Comparison of ENCODE assay signal across 7 cellular contexts in the genomic region with DNA sequence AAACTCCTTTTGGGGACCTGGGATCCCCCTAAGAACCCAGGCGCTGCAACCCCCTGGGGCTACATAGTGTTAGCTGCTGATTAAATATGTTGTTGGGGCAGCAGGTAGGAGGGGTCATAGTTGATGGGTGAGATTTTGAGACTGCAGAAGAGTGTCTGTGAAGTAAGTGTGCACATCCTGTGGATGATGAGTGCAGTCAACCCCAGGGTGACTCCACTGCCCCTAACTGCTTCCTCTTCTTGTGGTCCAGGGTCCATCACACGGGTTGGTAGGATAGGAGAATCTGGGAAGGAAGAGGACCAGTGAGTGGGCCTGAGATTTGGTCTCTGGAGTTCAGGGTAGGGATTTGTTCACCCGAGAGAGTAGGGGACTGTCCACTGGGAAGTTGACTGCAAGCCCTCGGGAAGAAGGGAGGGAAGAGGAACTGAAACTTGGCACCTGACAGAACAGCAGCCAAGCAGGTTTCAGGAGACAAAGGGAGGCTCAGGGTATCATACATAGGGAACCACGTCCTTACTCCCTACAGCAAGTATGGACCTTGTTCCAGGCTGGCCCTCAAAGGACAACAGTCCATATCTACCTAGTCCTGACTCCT. TPM values are rescaled to one million over a fixed set of nuclear protein-coding genes. Genes with fewer than 3 reads are reported as not detected.
A peak's percentile ranks its signal among the peaks of the same experiment; 100 is the strongest.
DNase-seq lines count a peak whose midpoint lies in the region; TF ChIP-seq lines count a peak whose summit lies in the region.

No MANE protein-coding gene starts in this region.

- H3K27me3 ChIP-seq in H7 (ENCODE audit: control insufficient read depth, insufficient read depth, low read length) (no peaks in the 10 kb centered on the region), SJSA1 (replicated peaks) (no peaks in the 10 kb centered on the region), fibroblast of lung (ENCODE audit: control insufficient read depth, insufficient read depth, low read length) (no peaks in the 10 kb centered on the region), spleen (replicated peaks in 1 of 7) (peaks cover 0 to 40% (median 0%) of the 10 kb centered on the region in 7 donors)

- no peaks in the 10 kb centered on the region for H3K9me3 ChIP-seq in SJSA1 (replicated peaks)
- no peaks in the 10 kb centered on the region for H3K9me3 ChIP-seq in fibroblast of lung (ENCODE audit: control insufficient read depth, insufficient read depth, low read depth, low read length)
- no peaks in the 10 kb centered on the region for H3K9me3 ChIP-seq in spleen

- H4K20me1 ChIP-seq in fibroblast of lung (ENCODE audit: control insufficient read depth, extremely low read depth, insufficient read depth, low read length), result no peaks in the 10 kb centered on the region

- H3K27ac ChIP-seq in SJSA1 (no peak overlapping the region), fibroblast of lung (ENCODE audit: insufficient read depth, low read length) (no peak overlapping the region), spleen (peak overlapping the region in 6 of 8 donors; percentile 48 to 84 (median 62))

- peak overlapping the region; percentile 45; the same call in 1 of the 2 replicates for H3K4me3 ChIP-seq in H7 (ENCODE audit: insufficient read depth, low read depth, low read length)
- H3K4me3 ChIP-seq in SJSA1, result peak overlapping the region; percentile 60
- H3K4me3 ChIP-seq in fibroblast of lung (replicated peaks in 1 of 4; ENCODE audit: control extremely low read depth in 1 of 4, insufficient read depth in 1 of 4, low read depth in 3 of 4, low read length in 4 of 4), result peak overlapping the region; percentile 51 to 62 (median 53)
- peak overlapping the region in 5 of 8 donors; percentile 42 to 76 (median 49) for H3K4me3 ChIP-seq in spleen

- no peak for TF ChIP-seq CTCF in fibroblast of lung (conservative IDR thresholded peaks at IDR 0.05 in 1 of 2, IDR thresholded peaks at IDR 0.05 in 1 of 2; ENCODE audit: low read depth in 1 of 2, low read length in 2 of 2)
- no peak for TF ChIP-seq CTCF in spleen (IDR thresholded peaks at IDR 0.05 in 8 of 11, conservative IDR thresholded peaks at IDR 0.05 in 3 of 11)

- H3K36me3 ChIP-seq in H7 (replicated peaks; ENCODE audit: control insufficient read depth, insufficient read depth, low read length), result no peaks in the 10 kb centered on the region
- H3K36me3 ChIP-seq in SJSA1, result no peaks in the 10 kb centered on the region
- no peaks in the 10 kb centered on the region for H3K36me3 ChIP-seq in fibroblast of lung (ENCODE audit: control insufficient read depth, insufficient read depth, low read length)
- no peaks in the 10 kb centered on the region for H3K36me3 ChIP-seq in spleen

- no peak for DNase-seq in H7
- DNase-seq in SJSA1 (ENCODE audit: low read depth in 1 of 2, low spot score in 2 of 2), result no peak
- no peak for DNase-seq in fibroblast of lung (ENCODE audit: low read depth in 2 of 2)
- DNase-seq in spleen, result no peak
- DNase-seq in KG1 (lab: John Stamatoyannopoulos, UW), result no peak
- no peak for DNase-seq in cerebellar nuclear complex (lab: John Stamatoyannopoulos, UW)
- no peak for DNase-seq in Ammon's horn (ENCODE audit: low spot score)

- intact Hi-C loops in spleen (cut with DNase I; ENCODE audit: low total_unique reads), result no loop called here

- WGBS in spleen, 5 donors, result 39 to 57% (median 43%) methylated on average over 4 to 5 of the region's 5 CpGs

- H3K9ac ChIP-seq in fibroblast of lung (ENCODE audit: insufficient read depth, low read length), result no peak overlapping the region

- H3K4me2 ChIP-seq in fibroblast of lung (ENCODE audit: extremely low read depth, insufficient read depth, low read length), result peak overlapping the region; percentile 82

- peaks cover 17% of the 10 kb centered on the region for H3K4me1 ChIP-seq in SJSA1 (replicated peaks)
- peaks cover 4% of the 10 kb centered on the region for H3K4me1 ChIP-seq in fibroblast of lung (ENCODE audit: control insufficient read depth, extremely low read depth, insufficient read depth, low read length)
- peaks cover 0 to 46% (median 18%) of the 10 kb centered on the region in 6 donors for H3K4me1 ChIP-seq in spleen

- no peak overlapping the region for H2AFZ ChIP-seq in fibroblast of lung (ENCODE audit: low read length)

- H3K79me2 ChIP-seq in fibroblast of lung (ENCODE audit: control insufficient read depth, insufficient read depth, low read length), result no peaks in the 10 kb centered on the region

- no peak for TF ChIP-seq POLR2A in spleen (IDR thresholded peaks at IDR 0.05)

RNA-seq across cellular contexts. Expression of a gene that starts 8.5 kb away (rescaled TPM):
- total RNA-seq in H7 (2014; rRNA removed; shearing (Covaris generic)), result 31.5 and 42.3 TPM in 2 replicates
- total RNA-seq in SJSA1 (2014; rRNA removed; shearing (Covaris generic)), result 16.6 and 19.4 TPM in 2 replicates
- total RNA-seq in fibroblast of lung (20.0 and 24.6 TPM in 2 replicates), spleen (10 to 100 TPM; 27.9 to 46.3 (median 39.7) TPM)
- polyA plus RNA-seq in fibroblast of lung (20.6 and 21.0 TPM in 2 replicates), spleen (1 to 10 TPM; 2.7 to 6.2 (median 4.3) TPM)
- polyA plus RNA-seq in fibroblast of lung (2012), result 12.9 and 14.9 TPM in 2 replicates
- 4.8 and 12.6 TPM in 2 replicates for polyA minus RNA-seq in fibroblast of lung (ENCODE audit: low replicate concordance)

RNA-seq across cellular contexts. Expression of a gene that starts 30.0 kb away (rescaled TPM):
- 1.5 and 2.0 TPM in 2 replicates for total RNA-seq in H7 (2014; rRNA removed; shearing (Covaris generic))
- total RNA-seq in SJSA1 (2014; rRNA removed; shearing (Covaris generic)), result 0.05 TPM in 1 of 2 replicates, not detected in the other
- total RNA-seq in fibroblast of lung, result not detected in 2 replicates
- not detected in 2 replicates for polyA plus RNA-seq in fibroblast of lung
- 0.21 TPM in 1 of 2 replicates, not detected in the other for polyA plus RNA-seq in fibroblast of lung (2012)
- not detected in 2 replicates for polyA minus RNA-seq in fibroblast of lung (ENCODE audit: low replicate concordance)
- total RNA-seq in spleen, result 100 to 1,000 TPM in 1 of 7 donors, 10 to 100 TPM in 6; 37.0 to 103 (median 68.6) TPM
- 10 to 100 TPM in 2 of 3 donors, 1 to 10 TPM in 1; 2.4 to 82.5 (median 25.1) TPM for polyA plus RNA-seq in spleen

Comparison
In these comparisons a context has a peak if more than half of its experiments do, and no peak if none do; other contexts are left out.
1. H3K27ac ChIP-seq: peak in spleen (6 of 8); none in SJSA1 (single experiment) and fibroblast of lung (single experiment).
2. RNA of a gene that starts 30.0 kb away (total RNA-seq): 37.0 to 103 TPM in spleen; 1.5 to 2.0 TPM in H7, 0.05 TPM in SJSA1 and not detected in fibroblast of lung; every median in the first group is over 10 times any median in the second.
3. Peak in every context shown above with its lines, with median percentiles within 50 percentile points of each other: H3K4me3 ChIP-seq.